17 cellular contexts compared by ENCODE assay signal in genomic region chr11:92752122-92752521, GRCh38.
DNase-seq lines count a peak whose midpoint lies in the region; ATAC-seq and TF ChIP-seq lines count a peak whose summit lies in the region.
"Had no signal": no experiment of that assay in that cellular context is flagged by ENCODE, and none has a peak within 500 bp of the region (broad histone marks: within the 10 kb centered on the region; RNA-seq: fewer than 3 reads in every experiment).

No MANE protein-coding gene starts in this region.

- no peaks in the 10 kb centered on the region for H3K9me3 Mint-ChIP-seq in activated CD8-positive, alpha-beta T cell treated with anti-CD3 and anti-CD28 coated beads for 36 hours

- H3K4me1 ChIP-seq in DND-41 (ENCODE audit: insufficient read depth, low read length), result no peaks in the 10 kb centered on the region
- H3K4me1 ChIP-seq in mucosa of descending colon (ENCODE audit: low read depth), result peaks cover 3% of the 10 kb centered on the region
- H3K4me1 ChIP-seq in transverse colon, result no peaks in the 10 kb centered on the region
- H3K4me1 ChIP-seq: BLaER1 treated with 17β-estradiol and CSF1 and Interleukin-3, amounts not matched to agents 10 nM and 100 nM; HAP-1 had no signal

- H3K27ac Mint-ChIP-seq in activated CD8-positive, alpha-beta T cell treated with anti-CD3 and anti-CD28 coated beads for 36 hours, result no peak overlapping the region
- H3K27ac Mint-ChIP-seq: B cell; CD8-positive, alpha-beta T cell; IgD-negative memory B cell had no signal

- TF ChIP-seq CTCF in DND-41 (IDR thresholded peaks at IDR 0.05; ENCODE audit: borderline replicate concordance, extremely low read depth, low read length, poor library complexity, severe bottlenecking), result no peak
- TF ChIP-seq CTCF in mucosa of descending colon (IDR thresholded peaks at IDR 0.05), result no peak
- no peak for TF ChIP-seq CTCF in transverse colon (IDR thresholded peaks at IDR 0.05)
- no peak for TF ChIP-seq CTCF in activated CD8-positive, alpha-beta T cell treated with anti-CD3 and anti-CD28 coated beads for 36 hours (IDR thresholded peaks at IDR 0.05)

- no peak for DNase-seq in DND-41
- peak; percentile 62 for DNase-seq in NCI-H345 (lab: John Stamatoyannopoulos, UW)
- DNase-seq in mucosa of descending colon, result peak in 1 of 3 donors; percentile 27
- peak; percentile 11 for DNase-seq in transverse colon
- DNase-seq in stimulated activated CD4-positive, alpha-beta T cell treated with anti-CD3 and anti-CD28 coated beads, Interleukin-1b, Interleukin-23, amount 100 ng/mL, for 48 hours, result no peak
- DNase-seq in activated CD8-positive, alpha-beta T cell treated with anti-CD3 and anti-CD28 coated beads for 36 hours, result no peak
- DNase-seq: 8988T; Calu3; CD8-positive, alpha-beta T cell; DMS53; GM23248 had no signal

- H3K4me1 Mint-ChIP-seq in activated CD8-positive, alpha-beta T cell treated with anti-CD3 and anti-CD28 coated beads for 36 hours (ENCODE audit: low read depth), result no peaks in the 10 kb centered on the region
- H3K4me1 Mint-ChIP-seq: B cell, IgD-negative memory B cell had no signal

- 0 out of 2 replicates have a peak overlapping the region, but pooled peaks have one; percentile 38 for H2AFZ ChIP-seq in DND-41 (ENCODE audit: low read depth, low read length)
- H2AFZ ChIP-seq: GM23248 had no signal

- no peak overlapping the region for H3K4me2 ChIP-seq in DND-41 (ENCODE audit: insufficient read depth, low read length)
- H3K4me2 ChIP-seq: BLaER1 treated with 17β-estradiol and CSF1 and Interleukin-3, amounts not matched to agents 10 nM and 100 nM had no signal

- TF ChIP-seq POLR2A in transverse colon (IDR thresholded peaks at IDR 0.05), result no peak

- H3K36me3 Mint-ChIP-seq in activated CD8-positive, alpha-beta T cell treated with anti-CD3 and anti-CD28 coated beads for 36 hours (ENCODE audit: low read depth), result no peaks in the 10 kb centered on the region
- H3K36me3 Mint-ChIP-seq: CD8-positive, alpha-beta T cell; IgD-negative memory B cell had no signal

- CTCF ChIA-PET in activated CD8-positive, alpha-beta T cell treated with anti-CD3 and anti-CD28 coated beads for 36 hours (lab: Charles Lee), result no interaction called here

- no peak overlapping the region for H3K27ac ChIP-seq in DND-41 (ENCODE audit: low read length)
- H3K27ac ChIP-seq in transverse colon, result peak overlapping the region in 1 of 4 donors; percentile 40
- H3K27ac ChIP-seq: BLaER1 treated with 17β-estradiol and CSF1 and Interleukin-3, amounts not matched to agents 10 nM and 100 nM; GM23248 had no signal

- no peak overlapping the region for H3K4me3 Mint-ChIP-seq in activated CD8-positive, alpha-beta T cell treated with anti-CD3 and anti-CD28 coated beads for 36 hours
- H3K4me3 Mint-ChIP-seq: B cell; CD8-positive, alpha-beta T cell; IgD-negative memory B cell had no signal

- H3K9me3 ChIP-seq in DND-41 (ENCODE audit: insufficient read depth, low read length, severe bottlenecking), result no peaks in the 10 kb centered on the region
- H3K9me3 ChIP-seq in mucosa of descending colon, result no peaks in the 10 kb centered on the region
- H3K9me3 ChIP-seq in transverse colon, result no peaks in the 10 kb centered on the region
- H3K9me3 ChIP-seq: HAP-1 had no signal

- H3K4me3 ChIP-seq in DND-41 (ENCODE audit: low read depth in 1 of 2, low read length in 2 of 2), result no peak overlapping the region
- no peak overlapping the region for H3K4me3 ChIP-seq in mucosa of descending colon
- H3K4me3 ChIP-seq in transverse colon, result no peak overlapping the region
- H3K4me3 ChIP-seq: BLaER1 treated with 17β-estradiol and CSF1 and Interleukin-3, amounts not matched to agents 10 nM and 100 nM; GM23248; HAP-1 had no signal

- H3K27me3 Mint-ChIP-seq in activated CD8-positive, alpha-beta T cell treated with anti-CD3 and anti-CD28 coated beads for 36 hours, result no peaks in the 10 kb centered on the region
- H3K27me3 Mint-ChIP-seq: B cell had no signal

- H3K36me3 ChIP-seq in DND-41 (ENCODE audit: insufficient read depth, low read length), result no peaks in the 10 kb centered on the region
- no peaks in the 10 kb centered on the region for H3K36me3 ChIP-seq in mucosa of descending colon (ENCODE audit: low read depth)
- H3K36me3 ChIP-seq in transverse colon, result no peaks in the 10 kb centered on the region
- H3K36me3 ChIP-seq: BLaER1 treated with 17β-estradiol and CSF1 and Interleukin-3, amounts not matched to agents 10 nM and 100 nM; HAP-1 had no signal

- no peak overlapping the region for H3K9ac ChIP-seq in DND-41 (ENCODE audit: low read depth, low read length)
- H3K9ac ChIP-seq: BLaER1 treated with 17β-estradiol and CSF1 and Interleukin-3, amounts not matched to agents 10 nM and 100 nM; GM23248 had no signal

- POLR2A ChIA-PET in activated CD8-positive, alpha-beta T cell treated with anti-CD3 and anti-CD28 coated beads for 36 hours (lab: Charles Lee), result no interaction called here

- no peak for TF ChIP-seq EP300 in transverse colon (IDR thresholded peaks at IDR 0.05; ENCODE audit: low read depth)

- no peak for ATAC-seq in DND-41 (ENCODE audit: insufficient read depth, low read depth)
- ATAC-seq in mucosa of descending colon, result peak; percentile 79
- ATAC-seq in HG02973 (IDR thresholded peaks at IDR 0.05; ENCODE audit: unreplicated experiment), result no peak
- ATAC-seq in activated CD8-positive, alpha-beta T cell treated with anti-CD3 and anti-CD28 coated beads for 36 hours, result no peak
- ATAC-seq: CD8-positive, alpha-beta T cell; HepG2 had no signal

- in situ Hi-C loops in transverse colon (cut with MboI; ENCODE audit: low pct_ligation_motif_present in 1 of 4, low pct_unique_long_range_greater_than_20kb in 1 of 4, low sequenced_read_pairs in 3 of 4), result no loop called here

- intact Hi-C loops in mucosa of descending colon (cut with DNase I, micrococcal nuclease), result no loop called here
- intact Hi-C loops in transverse colon (cut with DNase I; ENCODE audit: low total_unique reads), result no loop called here
- intact Hi-C loops in activated CD8-positive, alpha-beta T cell treated with anti-CD3 and anti-CD28 coated beads for 36 hours (cut with micrococcal nuclease), result no loop called here

- no peaks in the 10 kb centered on the region for H3K27me3 ChIP-seq in DND-41 (ENCODE audit: insufficient read depth, low read length, poor library complexity)
- no peaks in the 10 kb centered on the region for H3K27me3 ChIP-seq in transverse colon
- H3K27me3 ChIP-seq: BLaER1 treated with 17β-estradiol and CSF1 and Interleukin-3, amounts not matched to agents 10 nM and 100 nM had no signal

- no peaks in the 10 kb centered on the region for H4K20me1 ChIP-seq in DND-41 (ENCODE audit: insufficient read depth, low read length)
- H4K20me1 ChIP-seq: BLaER1 treated with 17β-estradiol and CSF1 and Interleukin-3, amounts not matched to agents 10 nM and 100 nM had no signal

- 40 to 47% methylated on average over 1 of the region's 1 CpG for WGBS in transverse colon (ENCODE audit: low coverage in 1 of 2), 2 donors

- no peaks in the 10 kb centered on the region for H3K79me2 ChIP-seq in DND-41 (ENCODE audit: insufficient read depth, low read length)

Comparison
In these comparisons a context has a peak if more than half of its experiments do, and no peak if none do; other contexts are left out.
1. DNase-seq: peak in NCI-H345 (single experiment) and transverse colon (single experiment); none in DND-41 (single experiment), stimulated activated CD4-positive, alpha-beta T cell treated with anti-CD3 and anti-CD28 coated beads, Interleukin-1b, Interleukin-23, amount 100 ng/mL, for 48 hours (single experiment) and activated CD8-positive, alpha-beta T cell treated with anti-CD3 and anti-CD28 coated beads for 36 hours (single experiment).